In genomic region chr11:3213659-3214419, GRCh38 we compare ENCODE assay signal across 21 cellular contexts. TPM values are rescaled to one million over a fixed set of nuclear protein-coding genes. Genes with fewer than 3 reads are reported as not detected.
DNase-seq lines count a peak whose midpoint lies in the region; ATAC-seq and TF ChIP-seq lines count a peak whose summit lies in the region.
"Had no signal": no experiment of that assay in that cellular context is flagged by ENCODE, and none has a peak within 500 bp of the region (broad histone marks: within the 10 kb centered on the region; RNA-seq: fewer than 3 reads in every experiment).

No MANE protein-coding gene starts in this region.

- H3K27ac Mint-ChIP-seq in WTC11: no peak overlapping the region
- H3K27ac Mint-ChIP-seq: CD4-positive, alpha-beta T cell had no signal

- no peaks in the 10 kb centered on the region for H3K36me3 ChIP-seq in heart right ventricle
- H3K36me3 ChIP-seq in left ventricle myocardium inferior: no peaks in the 10 kb centered on the region
- H3K36me3 ChIP-seq in SJCRH30: no peaks in the 10 kb centered on the region
- H3K36me3 ChIP-seq: Peyer's patch had no signal

- H3K4me3 ChIP-seq in heart right ventricle (no peak overlapping the region), left ventricle myocardium inferior (no peak overlapping the region), SJCRH30 (no peak overlapping the region)
- H3K4me3 ChIP-seq: GM12878, Peyer's patch had no signal

- H3K36me3 Mint-ChIP-seq in WTC11: no peaks in the 10 kb centered on the region; the same call in 1 of the 2 replicates

- peaks cover 33% of the 10 kb centered on the region for H3K4me1 Mint-ChIP-seq in WTC11

- ATAC-seq in Right ventricle myocardium inferior (no peak), heart right ventricle (no peak), WTC11 (no peak), foreskin keratinocyte (no peak)
- ATAC-seq: GM12878 had no signal

- peaks cover 0 to 22% (median 12%) of the 10 kb centered on the region in 11 donors for H3K9me3 ChIP-seq in heart right ventricle
- H3K9me3 ChIP-seq in left ventricle myocardium inferior (replicated peaks): peaks cover 18% of the 10 kb centered on the region
- no peaks in the 10 kb centered on the region for H3K9me3 ChIP-seq in SJCRH30 (replicated peaks)

- DNase-seq in Right ventricle myocardium inferior (ENCODE audit: missing footprints): peak; percentile 41
- DNase-seq in heart right ventricle: no peak
- DNase-seq in WTC11 (ENCODE audit: low spot score): peak; percentile 29
- peak; percentile 9 for DNase-seq in left ventricle myocardium inferior
- DNase-seq in posterior vena cava (ENCODE audit: low spot score): peak; percentile 49
- DNase-seq in foreskin keratinocyte: no peak
- no peak for DNase-seq in SKM-1 (lab: John Stamatoyannopoulos, UW; ENCODE audit: unreplicated experiment)
- no peak for DNase-seq in SJCRH30
- DNase-seq: ACHN; Calu3; CD4-positive, alpha-beta T cell; DMS79; NCI-H1436; NCI-H2107; NCI-H345; NCI-H526 treated with DMSO at 0.1 percent for 48 hours; SHP77 treated with DMSO at 0.1 percent for 48 hours had no signal

- CTCF ChIA-PET in WTC11 (lab: Charles Lee): interaction anchor here (0.6 to 1.3 kb wide), 3 partner anchors 10 to 103 kb away, joined by 3 to 4 read pairs (median 3); no protein-coding TSS in a partner anchor

- H3K27ac ChIP-seq in heart right ventricle (no peak overlapping the region), left ventricle myocardium inferior (replicated peaks) (no peak overlapping the region), foreskin keratinocyte (no peak overlapping the region), SJCRH30 (no peak overlapping the region)
- H3K27ac ChIP-seq: Peyer's patch had no signal

- intact Hi-C loops in Right ventricle myocardium inferior (cut with DNase I): no loop called here
- intact Hi-C loops in heart right ventricle (cut with DNase I): loop anchor here in 1 of 10 donors (5.0 kb wide), 1 partner anchor 47 kb away; the partner anchor contains the start of gene OSBPL5
- intact Hi-C loops in left ventricle myocardium inferior (cut with micrococcal nuclease): loop anchor here (10.0 kb wide), 3 partner anchors 59 to 179 kb away; no protein-coding TSS in a partner anchor
- intact Hi-C loops in posterior vena cava (cut with DNase I): loop anchor here in 1 of 2 donors (5.0 kb wide), 1 partner anchor 92 kb away; no protein-coding TSS in a partner anchor

- WGBS in heart right ventricle, 2 donors: 48 to 52% methylated on average over 24 of the region's 24 CpGs

- peaks cover 0 to 5% (median 0%) of the 10 kb centered on the region in 9 donors for H3K4me1 ChIP-seq in heart right ventricle
- H3K4me1 ChIP-seq in left ventricle myocardium inferior: no peaks in the 10 kb centered on the region
- H3K4me1 ChIP-seq in foreskin keratinocyte: no peaks in the 10 kb centered on the region
- no peaks in the 10 kb centered on the region for H3K4me1 ChIP-seq in SJCRH30
- H3K4me1 ChIP-seq: Peyer's patch had no signal

- peaks cover 0 to 54% (median 22%) of the 10 kb centered on the region in 7 donors for H3K27me3 ChIP-seq in heart right ventricle
- peaks cover 59% of the 10 kb centered on the region for H3K27me3 ChIP-seq in left ventricle myocardium inferior (ENCODE audit: low read depth)
- peaks cover 28% of the 10 kb centered on the region for H3K27me3 ChIP-seq in foreskin keratinocyte
- peaks cover 4% of the 10 kb centered on the region; the same call in 1 of the 2 replicates for H3K27me3 ChIP-seq in SJCRH30
- H3K27me3 ChIP-seq: Peyer's patch had no signal

- TF ChIP-seq CTCF in heart right ventricle (IDR thresholded peaks at IDR 0.05) (no peak), WTC11 (IDR thresholded peaks at IDR 0.05) (no peak), left ventricle myocardium inferior (IDR thresholded peaks at IDR 0.05; ENCODE audit: borderline replicate concordance) (no peak), foreskin keratinocyte (conservative IDR thresholded peaks at IDR 0.05) (no peak)

- POLR2A ChIA-PET in WTC11 (lab: Charles Lee): no interaction called here

- no peaks in the 10 kb centered on the region; the same call in 1 of the 2 replicates for H3K27me3 Mint-ChIP-seq in WTC11 (ENCODE audit: low read depth)

- peak overlapping the region; percentile 9; the same call in 1 of the 2 replicates for H3K4me3 Mint-ChIP-seq in WTC11
- H3K4me3 Mint-ChIP-seq: CD4-positive, alpha-beta T cell had no signal

- peaks cover 10% of the 10 kb centered on the region for H3K9me3 Mint-ChIP-seq in WTC11
- H3K9me3 Mint-ChIP-seq: CD4-positive, alpha-beta T cell had no signal

TF ChIP-seq in WTC11, 78 proteins besides CTCF, POLR2A, EP300 and RAD21 (continues in another document):
- TF ChIP-seq ZNF317 (CRISPR knock-in tag; IDR thresholded peaks at IDR 0.05; ENCODE audit: borderline replicate concordance, low read depth) (no peak), E2F1 (CRISPR knock-in tag; IDR thresholded peaks at IDR 0.05) (no peak), STAT6 (CRISPR knock-in tag; conservative IDR thresholded peaks at IDR 0.05; ENCODE audit: low read depth) (no peak), FOXK1 (CRISPR knock-in tag; IDR thresholded peaks at IDR 0.05) (no peak)

RNA-seq across cellular contexts. Expression of gene MRGPRG, which starts 4.8 kb away (rescaled TPM):
- total RNA-seq in Right ventricle myocardium inferior (not detected), heart right ventricle (not detected), WTC11 (2021) (not detected in 3 replicates), left ventricle myocardium inferior (not detected), posterior vena cava (not detected), foreskin keratinocyte (not detected in 2 replicates)
- polyA plus RNA-seq in heart right ventricle (not detected), foreskin keratinocyte (not detected in 2 replicates)
- total RNA-seq in SJCRH30 (2014; rRNA removed; shearing (Covaris generic)): not detected in 2 replicates
- total RNA-seq: Calu3; CD4-positive, alpha-beta T cell; G401; GM12878; HT1080; Peyer's patch had no signal
- polyA plus RNA-seq: GM12878 had no signal

RNA-seq across cellular contexts. Expression of gene MRGPRE, which starts 18.4 kb away (rescaled TPM):
- not detected for total RNA-seq in Right ventricle myocardium inferior
- total RNA-seq in heart right ventricle: 1 to 10 TPM in 2 of 10 donors, under 1 TPM in 7, not detected in 1; 0.21 to 2.5 (median 0.51) TPM
- not detected for polyA plus RNA-seq in heart right ventricle
- not detected in 3 replicates for total RNA-seq in WTC11 (2021)
- 0.36 TPM for total RNA-seq in left ventricle myocardium inferior
- total RNA-seq in posterior vena cava: under 1 TPM in 1 of 2 donors, not detected in 1; 0.62 TPM
- not detected in 2 replicates for total RNA-seq in foreskin keratinocyte
- not detected in 2 replicates for polyA plus RNA-seq in foreskin keratinocyte
- total RNA-seq in SJCRH30 (2014; rRNA removed; shearing (Covaris generic)): not detected in 2 replicates
- total RNA-seq: Calu3; CD4-positive, alpha-beta T cell; G401; HT1080 had no signal
- polyA plus RNA-seq: GM12878 had no signal

RNA-seq across cellular contexts. Expression of gene OSBPL5, which starts 48.7 kb away (rescaled TPM):
- total RNA-seq in Right ventricle myocardium inferior (18.4 TPM), heart right ventricle (10 to 100 TPM; 12.7 to 18.2 (median 15.5) TPM), WTC11 (2021) (13.1 to 17.7 TPM (median 14.8 TPM) in 3 replicates), left ventricle myocardium inferior (11.4 TPM), posterior vena cava (10 to 100 TPM; 61.2 to 84.0 TPM), foreskin keratinocyte (13.0 and 16.4 TPM in 2 replicates)
- polyA plus RNA-seq in heart right ventricle (10 to 100 TPM; 10.4 to 18.7 TPM), foreskin keratinocyte (7.7 and 9.0 TPM in 2 replicates)
- total RNA-seq in SJCRH30 (2014; rRNA removed; shearing (Covaris generic)): 6.7 and 8.4 TPM in 2 replicates
- total RNA-seq: GM12878 had no signal
- polyA plus RNA-seq: GM12878 had no signal

Comparison
In these comparisons a context has a peak if more than half of its experiments do, and no peak if none do; other contexts are left out.
1. DNase-seq: peak in Right ventricle myocardium inferior (single experiment), WTC11 (single experiment), left ventricle myocardium inferior (single experiment) and posterior vena cava (single experiment); none in heart right ventricle (0 of 2), foreskin keratinocyte (0 of 2), SKM-1 (single experiment) and SJCRH30 (0 of 2).